3 cellular contexts compared by ENCODE assay signal in genomic region chr1:160894368-160895135, GRCh38. TPM values are rescaled to one million over a fixed set of nuclear protein-coding genes. Genes with fewer than 3 reads are reported as not detected.
"Had no signal": no experiment of that assay in that cellular context is flagged by ENCODE, and none has a peak within 500 bp of the region (broad histone marks: within the 10 kb centered on the region; RNA-seq: fewer than 3 reads in every experiment).

No MANE protein-coding gene starts in this region.

RNA-seq across cellular contexts. Expression of gene ITLN1, which starts 9.6 kb away (rescaled TPM):
- total RNA-seq: suprapubic skin, temporal lobe, thyroid gland had no signal

RNA-seq across cellular contexts. Expression of gene CD244, which starts 31.9 kb away (rescaled TPM):
- total RNA-seq: temporal lobe had no signal
